In the genomic region with DNA sequence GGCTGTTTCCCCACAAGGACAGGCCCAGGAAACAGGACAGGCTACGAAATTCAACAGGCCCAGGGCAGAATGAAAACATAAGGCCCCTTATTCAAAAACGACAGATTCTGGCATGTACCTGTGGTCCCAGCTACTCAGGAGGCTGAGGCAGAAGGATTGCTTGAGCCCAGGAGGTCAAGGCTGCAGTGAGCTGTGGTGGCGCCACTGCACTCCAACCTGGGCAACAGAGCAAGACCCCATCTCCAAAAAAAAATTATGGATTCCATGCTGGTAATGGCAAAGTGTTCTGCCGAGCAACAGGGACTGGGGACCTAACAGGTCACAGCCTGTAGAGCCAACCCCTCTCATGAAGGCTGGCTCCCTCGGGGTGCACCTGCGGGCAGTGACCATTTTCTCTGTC, we compare ENCODE assay signal across 22 cellular contexts. TPM values are rescaled to one million over a fixed set of nuclear protein-coding genes. Genes with fewer than 3 reads are reported as not detected.
DNase-seq lines count a peak whose midpoint lies in the region; ATAC-seq, FAIRE-seq and TF ChIP-seq lines count a peak whose summit lies in the region.
"Had no signal": no experiment of that assay in that cellular context is flagged by ENCODE, and none has a peak within 500 bp of the region (broad histone marks: within the 10 kb centered on the region; RNA-seq: fewer than 3 reads in every experiment).

No MANE protein-coding gene starts in this region.

- H3K27ac ChIP-seq in HepG2 (ENCODE audit: extremely low read length, insufficient read depth, low read length): no peak overlapping the region
- no peak overlapping the region for H3K27ac ChIP-seq in right lobe of liver
- H3K27ac ChIP-seq in neutrophil: peak overlapping the region; percentile 16
- H3K27ac ChIP-seq: 22Rv1, BLaER1, C4-2B, GM23248 had no signal

- ATAC-seq in HepG2 (no peak), right lobe of liver (no peak), WTC11 (no peak)
- no peak for ATAC-seq in stimulated activated naive CD8-positive, alpha-beta T cell treated with anti-CD3 and anti-CD28 coated beads, Interleukin-15, amount 100 ng/mL, for 72 hours

- H3K79me2 ChIP-seq in HepG2 (ENCODE audit: insufficient read depth, low read length): no peaks in the 10 kb centered on the region

- intact Hi-C loops in HepG2 (cut with micrococcal nuclease; ENCODE audit: unreplicated experiment): no loop called here
- intact Hi-C loops in right lobe of liver (cut with DNase I): no loop called here

- no peak for FAIRE-seq in HepG2 (lab: Jason Lieb, UNC)
- FAIRE-seq: A204.1, G401.6, GM12892, GM19239, H1 had no signal

- H3K4me3 Mint-ChIP-seq in WTC11: no peak overlapping the region
- no peak overlapping the region for H3K4me3 Mint-ChIP-seq in stimulated activated naive CD8-positive, alpha-beta T cell treated with anti-CD3 and anti-CD28 coated beads, Interleukin-15, amount 100 ng/mL, for 72 hours
- H3K4me3 Mint-ChIP-seq: B cell; CD4-positive, alpha-beta T cell; CD8-positive, alpha-beta memory T cell had no signal

- TF ChIP-seq CTCF in HepG2 (CRISPR knock-in tag; IDR thresholded peaks at IDR 0.05) (no peak), right lobe of liver (IDR thresholded peaks at IDR 0.05) (no peak), WTC11 (IDR thresholded peaks at IDR 0.05) (no peak), neutrophil (IDR thresholded peaks at IDR 0.05) (no peak)

- 97% methylated on average over 4 of the region's 6 CpGs for WGBS in HepG2 (ENCODE audit: low lambda C conversion rate)
- WGBS in right lobe of liver (ENCODE audit: insufficient coverage, low coverage, low lambda C conversion rate, missing lambda C conversion rate): 100% methylated on average over 2 of the region's 6 CpGs

- H3K27ac Mint-ChIP-seq in WTC11: no peak overlapping the region
- H3K27ac Mint-ChIP-seq in stimulated activated naive CD8-positive, alpha-beta T cell treated with anti-CD3 and anti-CD28 coated beads, Interleukin-15, amount 100 ng/mL, for 72 hours: no peak overlapping the region
- H3K27ac Mint-ChIP-seq: B cell; CD4-positive, alpha-beta T cell had no signal

- CTCF ChIA-PET in HepG2 (lab: Yijun Ruan, JAX; ENCODE audit: low intra/inter-chr PET ratio, low total read pairs) (no interaction called here), WTC11 (lab: Charles Lee) (no interaction called here)

- no peak overlapping the region for H3K4me2 ChIP-seq in HepG2 (ENCODE audit: low read depth, low read length)
- H3K4me2 ChIP-seq: BLaER1 had no signal

- no peaks in the 10 kb centered on the region for H4K20me1 ChIP-seq in HepG2 (ENCODE audit: insufficient read depth, low read length)
- H4K20me1 ChIP-seq: BLaER1 had no signal

- no peaks in the 10 kb centered on the region for H3K27me3 Mint-ChIP-seq in WTC11 (ENCODE audit: low read depth)
- no peaks in the 10 kb centered on the region for H3K27me3 Mint-ChIP-seq in stimulated activated naive CD8-positive, alpha-beta T cell treated with anti-CD3 and anti-CD28 coated beads, Interleukin-15, amount 100 ng/mL, for 72 hours
- H3K27me3 Mint-ChIP-seq: B cell; CD4-positive, alpha-beta T cell; CD8-positive, alpha-beta memory T cell had no signal

- POLR2A ChIA-PET in HepG2 (lab: Yijun Ruan, JAX): no interaction called here
- POLR2A ChIA-PET in WTC11 (lab: Charles Lee): no interaction called here

- peaks cover 15% of the 10 kb centered on the region for H3K4me1 Mint-ChIP-seq in WTC11
- H3K4me1 Mint-ChIP-seq in stimulated activated naive CD8-positive, alpha-beta T cell treated with anti-CD3 and anti-CD28 coated beads, Interleukin-15, amount 100 ng/mL, for 72 hours: no peaks in the 10 kb centered on the region
- H3K4me1 Mint-ChIP-seq: B cell had no signal

- H3K36me3 Mint-ChIP-seq in WTC11: peaks cover 45% of the 10 kb centered on the region

- BruUV-seq in HepG2 (replicated peaks; lab: Mats Ljungman, UMichigan): no TSS peak

- no peak for DNase-seq in HepG2 (ENCODE audit: low spot score)
- DNase-seq in right lobe of liver: no peak
- no peak for DNase-seq in WTC11 (ENCODE audit: low spot score)
- no peak for DNase-seq in NCI-H1417 (lab: John Stamatoyannopoulos, UW)
- no peak for DNase-seq in stimulated activated naive CD8-positive, alpha-beta T cell treated with anti-CD3 and anti-CD28 coated beads, Interleukin-15, amount 100 ng/mL, for 72 hours
- DNase-seq: CD4-positive, alpha-beta T cell; CD8-positive, alpha-beta memory T cell; DMS53; DMS79 treated with DMSO at 0.1 percent for 48 hours; GM23248; H7; HCEC 1CT had no signal

- H3K9me3 ChIP-seq in HepG2 (ENCODE audit: low read length) (no peaks in the 10 kb centered on the region), right lobe of liver (no peaks in the 10 kb centered on the region), neutrophil (no peaks in the 10 kb centered on the region)

- peaks cover 13% of the 10 kb centered on the region for H3K4me1 ChIP-seq in HepG2 (ENCODE audit: insufficient read depth, low read length)
- peaks cover 0 to 11% (median 0%) of the 10 kb centered on the region in 4 donors for H3K4me1 ChIP-seq in right lobe of liver
- peaks cover 3 to 4% of the 10 kb centered on the region in 2 experiments for H3K4me1 ChIP-seq in neutrophil (ENCODE audit: control insufficient read depth in 1 of 2, insufficient read depth in 1 of 2, low read depth in 1 of 2, low read length in 1 of 2)
- H3K4me1 ChIP-seq: BLaER1 had no signal

- in situ Hi-C loops in HepG2 (cut with HindIII; ENCODE audit: extremely low pct_ligation_motif_present, low pct_unique_long_range_greater_than_20kb): no loop called here

- TF ChIP-seq POLR2A in HepG2 (IDR thresholded peaks at IDR 0.05; ENCODE audit: insufficient read depth in 1 of 2, low read depth in 2 of 2, low read length in 2 of 2) (no peak), right lobe of liver (IDR thresholded peaks at IDR 0.05) (no peak)

- H3K27me3 ChIP-seq in HepG2 (ENCODE audit: control insufficient read depth in 1 of 2, insufficient read depth in 2 of 2, low read length in 2 of 2) (no peaks in the 10 kb centered on the region), right lobe of liver (no peaks in the 10 kb centered on the region), neutrophil (no peaks in the 10 kb centered on the region)
- H3K27me3 ChIP-seq: BLaER1 had no signal

- H3K4me3 ChIP-seq in HepG2 (replicated peaks in 1 of 3; ENCODE audit: insufficient read depth in 1 of 3, low read depth in 2 of 3, low read length in 3 of 3) (no peak overlapping the region), right lobe of liver (no peak overlapping the region), neutrophil (ENCODE audit: low read depth in 1 of 2, low read length in 1 of 2) (no peak overlapping the region)
- H3K4me3 ChIP-seq: BLaER1, GM23248 had no signal

- H3K9ac ChIP-seq in HepG2 (ENCODE audit: insufficient read depth, low read depth, low read length): no peak overlapping the region
- H3K9ac ChIP-seq: BLaER1, GM23248 had no signal

- TF ChIP-seq RAD21 in HepG2 (CRISPR knock-in tag; IDR thresholded peaks at IDR 0.05): no peak

- TF ChIP-seq EP300 in HepG2 (IDR thresholded peaks at IDR 0.05; ENCODE audit: low read depth in 2 of 2, low read length in 2 of 2): no peak
- no peak for TF ChIP-seq EP300 in HepG2 (CRISPR knock-in tag; IDR thresholded peaks at IDR 0.05; ENCODE audit: borderline replicate concordance)

- peaks cover 13% of the 10 kb centered on the region for H3K9me3 Mint-ChIP-seq in WTC11
- no peaks in the 10 kb centered on the region for H3K9me3 Mint-ChIP-seq in stimulated activated naive CD8-positive, alpha-beta T cell treated with anti-CD3 and anti-CD28 coated beads, Interleukin-15, amount 100 ng/mL, for 72 hours
- H3K9me3 Mint-ChIP-seq: CD8-positive, alpha-beta memory T cell had no signal

- peaks cover 5 to 38% of the 10 kb centered on the region in 2 experiments; a peak in 4 of 5 replicates for H3K36me3 ChIP-seq in HepG2 (replicated peaks in 1 of 2; ENCODE audit: control insufficient read depth in 1 of 2, insufficient read depth in 2 of 2, low read length in 2 of 2)
- H3K36me3 ChIP-seq in right lobe of liver: peaks cover 0 to 55% (median 8%) of the 10 kb centered on the region in 4 donors
- peaks cover 98% of the 10 kb centered on the region for H3K36me3 ChIP-seq in neutrophil

- H2AFZ ChIP-seq in HepG2 (ENCODE audit: low read length): no peak overlapping the region
- H2AFZ ChIP-seq: GM23248 had no signal

TF ChIP-seq in HepG2, 621 proteins besides CTCF, POLR2A, EP300 and RAD21 (continues in another document):
- no peak for TF ChIP-seq ONECUT2 (CRISPR knock-in tag; IDR thresholded peaks at IDR 0.05)
- no peak for TF ChIP-seq SKI (IDR thresholded peaks at IDR 0.05; ENCODE audit: partially characterized antibody)
- TF ChIP-seq MTF2 (CRISPR knock-in tag; IDR thresholded peaks at IDR 0.05; ENCODE audit: borderline replicate concordance): no peak
- no peak for TF ChIP-seq TOPORS (CRISPR knock-in tag; IDR thresholded peaks at IDR 0.05)

TF ChIP-seq in WTC11, 78 proteins besides CTCF, POLR2A, EP300 and RAD21 (continues in another document):
- TF ChIP-seq ZNF121 (CRISPR knock-in tag; IDR thresholded peaks at IDR 0.05): peak; percentile 78

RNA-seq across cellular contexts. Expression of a gene that starts 52.6 kb away (rescaled TPM):
- 9.9 and 10.3 TPM in 2 replicates for total RNA-seq in HepG2 (2016; rRNA removed; fragmentation: Illumina TruSeq; extraction: Trizol)
- total RNA-seq in HepG2 (2016; cell fraction: cytosol; rRNA removed; fragmentation: Illumina TruSeq; extraction: Trizol; ENCODE audit: low read depth): 7.1 and 12.3 TPM in 2 replicates
- total RNA-seq in HepG2 (2016; cell fraction: insoluble cytoplasmic fraction; rRNA removed; fragmentation: Illumina TruSeq; extraction: Trizol): 10.7 and 11.6 TPM in 2 replicates
- total RNA-seq in HepG2 (2016; cell fraction: membrane; rRNA removed; fragmentation: Illumina TruSeq; extraction: Trizol): 12.0 and 15.3 TPM in 2 replicates
- 6.2 and 7.0 TPM in 2 replicates for total RNA-seq in HepG2 (2016; cell fraction: nucleus; rRNA removed; fragmentation: Illumina TruSeq; extraction: Trizol)
- polyA plus RNA-seq in HepG2 (2011; rRNA removed): 16.3 and 17.6 TPM in 2 replicates
- 16.8 and 22.4 TPM in 2 replicates for polyA plus RNA-seq in HepG2 (2011; cell fraction: cytosol; rRNA removed)
- polyA plus RNA-seq in HepG2 (2011; cell fraction: nucleus; rRNA removed): 10.1 and 12.6 TPM in 2 replicates
- 9.7 and 10.1 TPM in 2 replicates for polyA plus RNA-seq in HepG2 (2012)
- 24.0 and 30.1 TPM in 2 replicates for polyA plus RNA-seq in HepG2 (2016; cell fraction: cytosol; fragmentation: Illumina TruSeq; extraction: Trizol; ENCODE audit: low read depth)
- polyA plus RNA-seq in HepG2 (2016; cell fraction: insoluble cytoplasmic fraction; fragmentation: Illumina TruSeq; extraction: Trizol; ENCODE audit: low read depth): 22.5 and 22.6 TPM in 2 replicates
- polyA plus RNA-seq in HepG2 (2016; cell fraction: membrane; fragmentation: Illumina TruSeq; extraction: Trizol; ENCODE audit: low read depth): 21.6 and 24.0 TPM in 2 replicates
- 20.5 and 25.4 TPM in 2 replicates for polyA plus RNA-seq in HepG2 (2016; cell fraction: nucleus; fragmentation: Illumina TruSeq; extraction: Trizol; ENCODE audit: insufficient read depth, low read depth)
- polyA minus RNA-seq in HepG2 (2011; rRNA and poly(A)+ RNA removed; ENCODE audit: low replicate concordance): 10.8 and 31.8 TPM in 2 replicates
- polyA minus RNA-seq in HepG2 (2011; cell fraction: cytosol; rRNA and poly(A)+ RNA removed): 5.4 and 6.4 TPM in 2 replicates
- polyA minus RNA-seq in HepG2 (2011; cell fraction: nucleus; rRNA and poly(A)+ RNA removed): 8.2 and 9.4 TPM in 2 replicates
- total RNA-seq in right lobe of liver: 10 to 100 TPM; 13.5 to 20.3 (median 18.6) TPM
- total RNA-seq in WTC11 (2021): 13.9 to 15.4 TPM (median 14.2 TPM) in 3 replicates
